ENCODE assay signal across 24 cellular contexts in the genomic region with DNA sequence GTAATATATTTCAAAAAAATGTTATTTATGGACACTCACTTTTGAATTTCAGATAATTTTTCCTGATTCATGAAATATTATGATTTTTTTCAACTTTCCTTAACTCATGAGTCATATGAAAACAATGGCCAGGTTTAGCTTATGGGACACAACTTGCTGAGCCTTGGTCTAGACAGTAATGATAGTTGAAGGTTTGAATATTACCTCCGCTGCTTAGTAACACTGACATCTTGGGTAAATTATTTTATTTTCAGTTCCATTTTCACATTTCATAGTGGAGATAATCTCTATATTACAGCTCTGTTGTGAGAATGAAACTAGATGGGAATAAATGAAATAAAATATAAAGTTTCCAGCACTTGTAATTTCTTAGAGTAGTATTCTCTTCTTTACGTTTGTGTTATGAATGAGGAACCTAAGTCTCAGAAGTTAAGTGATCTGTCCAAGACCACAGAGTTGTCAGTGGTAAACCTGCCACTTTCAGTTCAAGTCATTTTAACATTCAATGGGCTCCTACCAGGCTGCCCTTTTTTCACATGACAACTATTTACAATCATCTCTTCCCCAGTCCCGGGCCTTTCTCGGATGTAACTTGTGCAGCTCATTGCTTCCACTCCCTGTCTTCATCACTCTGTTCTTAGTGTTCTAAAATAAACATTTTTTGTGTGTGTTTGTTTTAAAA. TPM values are rescaled to one million over a fixed set of nuclear protein-coding genes. Genes with fewer than 3 reads are reported as not detected.
DNase-seq lines count a peak whose midpoint lies in the region; ATAC-seq and TF ChIP-seq lines count a peak whose summit lies in the region.
"Had no signal": no experiment of that assay in that cellular context is flagged by ENCODE, and none has a peak within 500 bp of the region (broad histone marks: within the 10 kb centered on the region; RNA-seq: fewer than 3 reads in every experiment).

No MANE protein-coding gene starts in this region.

- H3K9me3 ChIP-seq in HUES48 (ENCODE audit: control insufficient read depth, insufficient read depth, low read length) (0 out of 2 replicates have a peak, but pooled peaks cover 3% of the 10 kb centered on the region), smooth muscle cell (replicated peaks; ENCODE audit: low read depth) (no peaks in the 10 kb centered on the region), mucosa of descending colon (no peaks in the 10 kb centered on the region)
- H3K9me3 ChIP-seq: spleen had no signal

- TF ChIP-seq CTCF in smooth muscle cell (IDR thresholded peaks at IDR 0.05; ENCODE audit: borderline replicate concordance, insufficient read depth, poor library complexity, severe bottlenecking) (no peak), mucosa of descending colon (IDR thresholded peaks at IDR 0.05) (no peak)

- WGBS in smooth muscle cell (ENCODE audit: low lambda C conversion rate) = 78% methylated on average over 4 of the region's 4 CpGs

- H4K20me1 ChIP-seq in smooth muscle cell (ENCODE audit: low read depth) = no peaks in the 10 kb centered on the region

- H3K36me3 ChIP-seq in HUES48 (ENCODE audit: control insufficient read depth, insufficient read depth, low read length) (no peaks in the 10 kb centered on the region), smooth muscle cell (ENCODE audit: low read depth) (no peaks in the 10 kb centered on the region), mucosa of descending colon (ENCODE audit: low read depth) (no peaks in the 10 kb centered on the region)
- H3K36me3 ChIP-seq: spleen had no signal

- H3K4me1 ChIP-seq in HUES48 (ENCODE audit: control insufficient read depth, insufficient read depth, low read length) (peaks cover 53% of the 10 kb centered on the region), smooth muscle cell (ENCODE audit: low read depth) (peaks cover 5% of the 10 kb centered on the region), mucosa of descending colon (ENCODE audit: low read depth) (no peaks in the 10 kb centered on the region)

- H3K27me3 ChIP-seq in HUES48 (ENCODE audit: control insufficient read depth, insufficient read depth, low read length) (no peaks in the 10 kb centered on the region), smooth muscle cell (ENCODE audit: low read depth) (no peaks in the 10 kb centered on the region)
- H3K27me3 ChIP-seq: spleen had no signal

- H3K4me3 ChIP-seq in HUES48 (ENCODE audit: low read depth, low read length) (no peak overlapping the region), smooth muscle cell (no peak overlapping the region), mucosa of descending colon (no peak overlapping the region)
- H3K4me3 ChIP-seq: SK-N-MC, spleen had no signal

- no peaks in the 10 kb centered on the region for H3F3A ChIP-seq in smooth muscle cell (ENCODE audit: low read depth)

- ATAC-seq in GM21367 (IDR thresholded peaks at IDR 0.05; ENCODE audit: unreplicated experiment) = peak; percentile 86
- ATAC-seq in HG02870 (IDR thresholded peaks at IDR 0.05; ENCODE audit: unreplicated experiment) = peak; percentile 58
- no peak for ATAC-seq in Right ventricle myocardium superior (ENCODE audit: poor library complexity)
- ATAC-seq in mucosa of descending colon = no peak
- ATAC-seq: activated T-helper 17 cell treated with anti-CD3 and anti-CD28 coated beads, Interleukin-2, amount 50 U/mL, for 72 hours; CD8-positive, alpha-beta T cell had no signal

- intact Hi-C loops in Right ventricle myocardium superior (cut with DNase I) (no loop called here), mucosa of descending colon (cut with DNase I, micrococcal nuclease) (no loop called here)

- H3K4me2 ChIP-seq in smooth muscle cell = no peak overlapping the region

- H2AFZ ChIP-seq in smooth muscle cell (ENCODE audit: low read depth) = peak overlapping the region; percentile 5

- H3K27ac ChIP-seq in HUES48 (ENCODE audit: low read depth, low read length) (peak overlapping the region; percentile 34), smooth muscle cell (ENCODE audit: low read depth) (peak overlapping the region; percentile 73)
- H3K27ac ChIP-seq: SK-N-MC, spleen, VCaP had no signal

- no peaks in the 10 kb centered on the region for H3K79me2 ChIP-seq in smooth muscle cell (ENCODE audit: low read depth)

- DNase-seq in smooth muscle cell (lab: John Stamatoyannopoulos, UW; ENCODE audit: unreplicated experiment) (no peak), Right ventricle myocardium superior (no peak), NCI-H526 (lab: John Stamatoyannopoulos, UW) (no peak), NOMO-1 (lab: John Stamatoyannopoulos, UW; ENCODE audit: unreplicated experiment in 2 of 2) (no peak), mucosa of descending colon (no peak)
- DNase-seq: activated CD4-positive, alpha-beta T cell treated with anti-CD3 and anti-CD28 coated beads, Interleukin-2, amount 50 U/mL, for 1 hour; activated naive CD8-positive, alpha-beta T cell treated with anti-CD3 and anti-CD28 coated beads for 36 hours; CD8-positive, alpha-beta T cell; DMS153; NCI-H1105 treated with DMSO at 0.1 percent for 48 hours; NCI-H2107; NCI-H510A; nucleus accumbens; RPMI8226; spleen; stimulated activated CD4-positive, alpha-beta T cell treated with anti-CD3 and anti-CD28 coated beads, Interleukin-4, amount 100 ng/mL, for 24 hours; T-helper 2 cell; trophoblast cell had no signal

- H3K9ac ChIP-seq in HUES48 (ENCODE audit: low read depth, low read length) (no peak overlapping the region), smooth muscle cell (ENCODE audit: low read depth) (peak overlapping the region; percentile 35)

RNA-seq across cellular contexts. Expression of a gene that starts 46.8 kb away (rescaled TPM):
- 0.18 and 0.58 TPM in 2 replicates for total RNA-seq in smooth muscle cell
- polyA plus RNA-seq in smooth muscle cell = 0.24 and 0.34 TPM in 2 replicates
- total RNA-seq in Right ventricle myocardium superior = 0.24 TPM
- total RNA-seq in mucosa of descending colon = under 1 TPM in 1 of 3 donors, not detected in 2; 0.29 TPM
- total RNA-seq: activated naive CD8-positive, alpha-beta T cell treated with anti-CD3 and anti-CD28 coated beads for 36 hours; activated T-helper 17 cell treated with anti-CD3 and anti-CD28 coated beads, Interleukin-2, amount 50 U/mL, for 72 hours; CD8-positive, alpha-beta T cell had no signal
- polyA plus RNA-seq: spleen had no signal

Comparison
In these comparisons a context has a peak if more than half of its experiments do, and no peak if none do; other contexts are left out.
1. ATAC-seq: peak in GM21367 (single experiment) and HG02870 (single experiment); none in Right ventricle myocardium superior (single experiment) and mucosa of descending colon (single experiment).